ENCODE assay signal across 12 cellular contexts in the genomic region with DNA sequence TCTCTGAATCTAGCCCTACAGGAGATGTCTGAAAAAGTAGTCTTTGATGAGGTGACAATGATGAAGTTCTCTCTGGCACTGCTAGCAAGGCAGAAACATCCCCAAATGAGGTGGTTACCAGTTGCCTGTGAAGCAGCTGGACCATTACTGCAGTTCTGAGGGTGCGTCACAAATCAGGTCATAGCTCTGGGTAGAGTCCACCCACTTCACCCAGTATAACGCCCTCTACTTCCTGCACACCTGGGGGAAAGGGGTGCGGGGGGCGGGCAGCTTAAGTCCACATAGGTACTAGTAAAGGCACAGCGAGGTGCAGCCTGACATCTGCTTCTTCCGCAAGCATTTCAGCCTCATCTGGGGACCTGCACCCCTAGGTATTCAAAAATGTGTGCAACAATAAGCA. TPM values are rescaled to one million over a fixed set of nuclear protein-coding genes. Genes with fewer than 3 reads are reported as not detected.
DNase-seq lines count a peak whose midpoint lies in the region; ATAC-seq lines count a peak whose summit lies in the region.
"Had no signal": no experiment of that assay in that cellular context is flagged by ENCODE, and none has a peak within 500 bp of the region (broad histone marks: within the 10 kb centered on the region; RNA-seq: fewer than 3 reads in every experiment).

No MANE protein-coding gene starts in this region.

- CTCF ChIA-PET in activated CD8-positive, alpha-beta memory T cell treated with anti-CD3 and anti-CD28 coated beads, Interleukin-2, amount 10 ng/mL, durations not matched to agents 7 days and 5 days (lab: Charles Lee), result interaction anchor here (0.8 to 1.1 kb wide), 3 partner anchors 11 to 319 kb away, joined by 4 to 5 read pairs (median 4); no protein-coding TSS in a partner anchor

- H3K27ac Mint-ChIP-seq in activated CD8-positive, alpha-beta memory T cell treated with anti-CD3 and anti-CD28 coated beads, Interleukin-2, amount 10 ng/mL, durations not matched to agents 7 days and 5 days, result peak overlapping the region; percentile 86

- H3K9me3 Mint-ChIP-seq in activated CD8-positive, alpha-beta memory T cell treated with anti-CD3 and anti-CD28 coated beads, Interleukin-2, amount 10 ng/mL, durations not matched to agents 7 days and 5 days (ENCODE audit: low read depth), result no peaks in the 10 kb centered on the region

- no peaks in the 10 kb centered on the region for H3K27me3 Mint-ChIP-seq in activated CD8-positive, alpha-beta memory T cell treated with anti-CD3 and anti-CD28 coated beads, Interleukin-2, amount 10 ng/mL, durations not matched to agents 7 days and 5 days

- peak overlapping the region; percentile 99 for H3K4me3 Mint-ChIP-seq in activated CD8-positive, alpha-beta memory T cell treated with anti-CD3 and anti-CD28 coated beads, Interleukin-2, amount 10 ng/mL, durations not matched to agents 7 days and 5 days

- ATAC-seq in activated CD8-positive, alpha-beta memory T cell treated with anti-CD3 and anti-CD28 coated beads, Interleukin-2, amount 10 ng/mL, durations not matched to agents 7 days and 5 days, result peak; percentile 71
- ATAC-seq in HG03139 (IDR thresholded peaks at IDR 0.05; ENCODE audit: unreplicated experiment) (no peak), GM21381 (IDR thresholded peaks at IDR 0.05; ENCODE audit: unreplicated experiment) (no peak)
- ATAC-seq: heart left ventricle had no signal

- peaks cover 62% of the 10 kb centered on the region for H3K36me3 Mint-ChIP-seq in activated CD8-positive, alpha-beta memory T cell treated with anti-CD3 and anti-CD28 coated beads, Interleukin-2, amount 10 ng/mL, durations not matched to agents 7 days and 5 days

- DNase-seq in NCI-H2029 treated with DMSO at 0.1 percent for 48 hours (lab: John Stamatoyannopoulos, UW) (peak; percentile 82), NCI-H2029 (lab: John Stamatoyannopoulos, UW) (no peak), inferior parietal cortex (ENCODE audit: extremely low spot score) (peak; percentile 11), EL (no peak)
- DNase-seq in activated CD8-positive, alpha-beta memory T cell treated with anti-CD3 and anti-CD28 coated beads, Interleukin-2, amount 10 ng/mL, durations not matched to agents 7 days and 5 days, result peak; percentile 78
- peak; percentile 35 for DNase-seq in stimulated activated naive CD4-positive, alpha-beta T cell treated with Interleukin-2 at 50 U/mL for 16 hours (lab: John Stamatoyannopoulos, UW)
- DNase-seq: 8988T, dermis blood vessel endothelial cell, testis had no signal

- peaks cover 55% of the 10 kb centered on the region for H3K4me1 Mint-ChIP-seq in activated CD8-positive, alpha-beta memory T cell treated with anti-CD3 and anti-CD28 coated beads, Interleukin-2, amount 10 ng/mL, durations not matched to agents 7 days and 5 days

RNA-seq across cellular contexts. Expression of gene SATB1, which starts 13.4 kb away (rescaled TPM):
- total RNA-seq in activated CD8-positive, alpha-beta memory T cell treated with anti-CD3 and anti-CD28 coated beads, Interleukin-2, amount 10 ng/mL, durations not matched to agents 7 days and 5 days, result 100 to 1,000 TPM; 164 to 233 TPM

Comparison
In these comparisons a context has a peak if more than half of its experiments do, and no peak if none do; other contexts are left out.
1. DNase-seq: peak in NCI-H2029 treated with DMSO at 0.1 percent for 48 hours (single experiment), activated CD8-positive, alpha-beta memory T cell treated with anti-CD3 and anti-CD28 coated beads, Interleukin-2, amount 10 ng/mL, durations not matched to agents 7 days and 5 days (single experiment), inferior parietal cortex (single experiment) and stimulated activated naive CD4-positive, alpha-beta T cell treated with Interleukin-2 at 50 U/mL for 16 hours (single experiment); none in NCI-H2029 (single experiment) and EL (single experiment).